ENCODE assay signal across 8 cellular contexts in genomic region chr3:45994661-45995369, GRCh38. TPM values are rescaled to one million over a fixed set of nuclear protein-coding genes. Genes with fewer than 3 reads are reported as not detected.
A peak's percentile ranks its signal among the peaks of the same experiment; 100 is the strongest.
DNase-seq lines count a peak whose midpoint lies in the region; ATAC-seq and TF ChIP-seq lines count a peak whose summit lies in the region.

No MANE protein-coding gene starts in this region.

- H3K27me3 Mint-ChIP-seq in stimulated activated naive B cell treated with anti-CD40 and anti-IgM and Interleukin-4, amounts not matched to agents 10 μg/mL and 1 μg/mL and 100 μg/mL, for 72 hours: peaks cover 4 to 5% of the 10 kb centered on the region in 2 donors

- no peak overlapping the region for H2BK120ac ChIP-seq in mesenchymal stem cell (ENCODE audit: low read depth, low read length)

- H2BK5ac ChIP-seq in mesenchymal stem cell (ENCODE audit: low read depth, low read length, poor library complexity, severe bottlenecking): no peak overlapping the region

- H3K4me3 Mint-ChIP-seq in stimulated activated naive B cell treated with anti-CD40 and anti-IgM and Interleukin-4, amounts not matched to agents 10 μg/mL and 1 μg/mL and 100 μg/mL, for 72 hours: peak overlapping the region; percentile 88 to 95

- ATAC-seq in GM18867 (IDR thresholded peaks at IDR 0.05; ENCODE audit: unreplicated experiment): peak; percentile 33
- ATAC-seq in HG03520 (IDR thresholded peaks at IDR 0.05; ENCODE audit: unreplicated experiment): peak; percentile 11
- ATAC-seq in stimulated activated naive B cell treated with anti-CD40 and anti-IgM and Interleukin-4, amounts not matched to agents 10 μg/mL and 1 μg/mL and 100 μg/mL, for 72 hours (replicated peaks): peak; percentile 6 to 46

- H3K36me3 Mint-ChIP-seq in stimulated activated naive B cell treated with anti-CD40 and anti-IgM and Interleukin-4, amounts not matched to agents 10 μg/mL and 1 μg/mL and 100 μg/mL, for 72 hours: peaks cover 0 to 4% of the 10 kb centered on the region in 2 donors

- H3K27ac Mint-ChIP-seq in stimulated activated naive B cell treated with anti-CD40 and anti-IgM and Interleukin-4, amounts not matched to agents 10 μg/mL and 1 μg/mL and 100 μg/mL, for 72 hours: peak overlapping the region; percentile 94

- H3K4me1 ChIP-seq in mesenchymal stem cell (ENCODE audit: control insufficient read depth, insufficient read depth, low read depth, low read length): peaks cover 3% of the 10 kb centered on the region

- H3K27ac ChIP-seq in AG04450 (ENCODE audit: low read depth, low read length) (peak overlapping the region; percentile 57), WERI-Rb-1 (peak overlapping the region; percentile 98), dorsolateral prefrontal cortex (peak overlapping the region in 54 of 59 donors; percentile 4 to 91 (median 73)), mesenchymal stem cell (ENCODE audit: low read length, poor library complexity, severe bottlenecking) (no peak overlapping the region)

- peaks cover 8% of the 10 kb centered on the region; the same call in 1 of the 2 replicates for H3K36me3 ChIP-seq in WERI-Rb-1
- H3K36me3 ChIP-seq in mesenchymal stem cell (ENCODE audit: control insufficient read depth in 1 of 2, insufficient read depth in 2 of 2, low read depth in 1 of 2, low read length in 2 of 2): peaks cover 0 to 5% of the 10 kb centered on the region in 2 experiments

- peak overlapping the region; percentile 47 for H4K8ac ChIP-seq in mesenchymal stem cell (ENCODE audit: low read length)

- H3K18ac ChIP-seq in mesenchymal stem cell (ENCODE audit: low read depth in 1 of 2, low read length in 2 of 2): peak overlapping the region; percentile 10 to 40

- H3K4ac ChIP-seq in mesenchymal stem cell (ENCODE audit: low read depth in 1 of 2, low read length in 2 of 2): no peak overlapping the region

- no peak overlapping the region for H4K91ac ChIP-seq in mesenchymal stem cell (ENCODE audit: low read length)

- WGBS in mesenchymal stem cell: 16% methylated on average over 20 of the region's 20 CpGs

- peaks cover 32% of the 10 kb centered on the region for H3K79me1 ChIP-seq in mesenchymal stem cell (replicated peaks; ENCODE audit: low read length, poor library complexity, severe bottlenecking)

- CTCF ChIA-PET in AG04450 (lab: Charles Lee): interaction anchor here (1.3 to 1.7 kb wide), 2 partner anchors 83 to 84 kb away, joined by 3 to 6 read pairs; no protein-coding TSS in a partner anchor

- H3K4me3 ChIP-seq in AG04450 (ENCODE audit: low read depth, low read length): peak overlapping the region; percentile 85
- peak overlapping the region; percentile 90 for H3K4me3 ChIP-seq in WERI-Rb-1 (ENCODE audit: low read depth, low read length)
- peak overlapping the region; percentile 69 to 98 (median 89) for H3K4me3 ChIP-seq in dorsolateral prefrontal cortex
- H3K4me3 ChIP-seq in mesenchymal stem cell (ENCODE audit: insufficient read depth in 1 of 2, low read depth in 1 of 2, low read length in 2 of 2): peak overlapping the region; percentile 71 to 92

- peaks cover 40 to 50% of the 10 kb centered on the region in 2 donors for H3K4me1 Mint-ChIP-seq in stimulated activated naive B cell treated with anti-CD40 and anti-IgM and Interleukin-4, amounts not matched to agents 10 μg/mL and 1 μg/mL and 100 μg/mL, for 72 hours

- peak overlapping the region in 1 of 2 experiments; percentile 21 for H2BK12ac ChIP-seq in mesenchymal stem cell (ENCODE audit: low read length in 2 of 2)

- H3K27me3 ChIP-seq in AG04450 (ENCODE audit: control insufficient read depth, insufficient read depth, low read length): peaks cover 4% of the 10 kb centered on the region
- no peaks in the 10 kb centered on the region for H3K27me3 ChIP-seq in WERI-Rb-1 (ENCODE audit: insufficient read depth, low read depth, severe bottlenecking)
- no peaks in the 10 kb centered on the region for H3K27me3 ChIP-seq in dorsolateral prefrontal cortex
- peaks cover 0 to under 1% of the 10 kb centered on the region in 2 experiments for H3K27me3 ChIP-seq in mesenchymal stem cell (ENCODE audit: control insufficient read depth in 1 of 2, insufficient read depth in 1 of 2, low read length in 2 of 2)

- H2BK15ac ChIP-seq in mesenchymal stem cell (ENCODE audit: low read depth, poor library complexity, severe bottlenecking): no peak overlapping the region

- no peaks in the 10 kb centered on the region for H3K9me3 Mint-ChIP-seq in stimulated activated naive B cell treated with anti-CD40 and anti-IgM and Interleukin-4, amounts not matched to agents 10 μg/mL and 1 μg/mL and 100 μg/mL, for 72 hours

- TF ChIP-seq CTCF in AG04450 (IDR thresholded peaks at IDR 0.05; ENCODE audit: low read depth, low read length): no peak
- TF ChIP-seq CTCF in WERI-Rb-1 (IDR thresholded peaks at IDR 0.05; ENCODE audit: low read depth, low read length): no peak
- no peak for TF ChIP-seq CTCF in dorsolateral prefrontal cortex (IDR thresholded peaks at IDR 0.05 in 54 of 56, conservative IDR thresholded peaks at IDR 0.05 in 2 of 56; ENCODE audit: low read depth in 1 of 56, partially characterized antibody in 56 of 56)

- peak overlapping the region; percentile 55 for H2AFZ ChIP-seq in mesenchymal stem cell (ENCODE audit: low read depth, low read length)

- no peak overlapping the region for H2AK5ac ChIP-seq in mesenchymal stem cell (ENCODE audit: low read length, severe bottlenecking)

- peak overlapping the region; percentile 93 for H3K9ac ChIP-seq in mesenchymal stem cell (ENCODE audit: low read length)

- no peak for DNase-seq in AG04450 (ENCODE audit: low read depth, low spot score)
- DNase-seq in WERI-Rb-1: peak; percentile 95
- DNase-seq in dorsolateral prefrontal cortex: no peak
- DNase-seq in mesenchymal stem cell: no peak
- DNase-seq in stimulated activated naive B cell treated with anti-CD40 and anti-IgM and Interleukin-4, amounts not matched to agents 10 μg/mL and 1 μg/mL and 100 μg/mL, for 72 hours: no peak
- DNase-seq in occipital lobe (lab: John Stamatoyannopoulos, UW): no peak

- POLR2A ChIA-PET in AG04450 (lab: Yijun Ruan, JAX): interaction anchor here (1.9 kb wide), 1 partner anchor 22 kb away, joined by 5 read pairs; no protein-coding TSS in a partner anchor

- H3K9me3 ChIP-seq in AG04450 (ENCODE audit: control insufficient read depth, insufficient read depth, low read length): no peaks in the 10 kb centered on the region; the same call in 1 of the 2 replicates
- no peaks in the 10 kb centered on the region for H3K9me3 ChIP-seq in WERI-Rb-1 (ENCODE audit: severe bottlenecking)
- no peaks in the 10 kb centered on the region for H3K9me3 ChIP-seq in mesenchymal stem cell (ENCODE audit: control insufficient read depth, low read length)

- intact Hi-C loops in dorsolateral prefrontal cortex (cut with DNase I): loop anchor here in 1 of 2 donors (5.0 kb wide), 3 partner anchors 33 to 308 kb away; partner anchors contain the start of genes LZTFL1 and SACM1L

- H3K4me2 ChIP-seq in mesenchymal stem cell (ENCODE audit: low read length, poor library complexity, severe bottlenecking): peak overlapping the region; percentile 81

- peak overlapping the region in 1 of 2 experiments; percentile 26 for H3K14ac ChIP-seq in mesenchymal stem cell (ENCODE audit: low read length in 2 of 2)

- H3K23ac ChIP-seq in mesenchymal stem cell (ENCODE audit: low read length in 2 of 2): no peak overlapping the region

RNA-seq across cellular contexts. Expression of gene FYCO1, which starts 0.8 kb away (rescaled TPM):
- 14.3 and 17.9 TPM in 2 replicates for polyA plus RNA-seq in AG04450 (2011; rRNA removed)
- 27.2 and 38.6 TPM in 2 replicates for polyA minus RNA-seq in AG04450 (2011; rRNA and poly(A)+ RNA removed)
- total RNA-seq in dorsolateral prefrontal cortex (10 to 100 TPM in 110 of 120 experiments, 1 to 10 TPM in 10; 7.9 to 24.8 (median 13.3) TPM), occipital lobe (2.5 TPM)
- 20.3 TPM for polyA plus RNA-seq in mesenchymal stem cell (2013, experiment 1 of 2)
- polyA plus RNA-seq in mesenchymal stem cell (2013, experiment 2 of 2): 19.9 TPM

RNA-seq across cellular contexts. Expression of gene XCR1, which starts 32.5 kb away (rescaled TPM):
- polyA plus RNA-seq in AG04450 (2011; rRNA removed): not detected in 2 replicates
- not detected in 2 replicates for polyA minus RNA-seq in AG04450 (2011; rRNA and poly(A)+ RNA removed)
- total RNA-seq in dorsolateral prefrontal cortex (under 1 TPM in 2 of 120 experiments, not detected in 118; 0.08 to 0.15 TPM), occipital lobe (not detected)
- 0.01 TPM for polyA plus RNA-seq in mesenchymal stem cell (2013, experiment 1 of 2)
- under 0.01 TPM for polyA plus RNA-seq in mesenchymal stem cell (2013, experiment 2 of 2)

RNA-seq across cellular contexts. Expression of gene CXCR6, which starts 51.6 kb away (rescaled TPM):
- polyA plus RNA-seq in AG04450 (2011; rRNA removed): not detected in 2 replicates
- not detected in 2 replicates for polyA minus RNA-seq in AG04450 (2011; rRNA and poly(A)+ RNA removed)
- total RNA-seq in dorsolateral prefrontal cortex: 1 to 10 TPM in 1 of 120 experiments, under 1 TPM in 15, not detected in 104; 0.21 to 1.0 (median 0.45) TPM
- not detected for polyA plus RNA-seq in mesenchymal stem cell (2013, experiment 1 of 2)
- not detected for polyA plus RNA-seq in mesenchymal stem cell (2013, experiment 2 of 2)
- total RNA-seq in occipital lobe: not detected
